ENCODE assay signal across 1 cellular context in the genomic region with DNA sequence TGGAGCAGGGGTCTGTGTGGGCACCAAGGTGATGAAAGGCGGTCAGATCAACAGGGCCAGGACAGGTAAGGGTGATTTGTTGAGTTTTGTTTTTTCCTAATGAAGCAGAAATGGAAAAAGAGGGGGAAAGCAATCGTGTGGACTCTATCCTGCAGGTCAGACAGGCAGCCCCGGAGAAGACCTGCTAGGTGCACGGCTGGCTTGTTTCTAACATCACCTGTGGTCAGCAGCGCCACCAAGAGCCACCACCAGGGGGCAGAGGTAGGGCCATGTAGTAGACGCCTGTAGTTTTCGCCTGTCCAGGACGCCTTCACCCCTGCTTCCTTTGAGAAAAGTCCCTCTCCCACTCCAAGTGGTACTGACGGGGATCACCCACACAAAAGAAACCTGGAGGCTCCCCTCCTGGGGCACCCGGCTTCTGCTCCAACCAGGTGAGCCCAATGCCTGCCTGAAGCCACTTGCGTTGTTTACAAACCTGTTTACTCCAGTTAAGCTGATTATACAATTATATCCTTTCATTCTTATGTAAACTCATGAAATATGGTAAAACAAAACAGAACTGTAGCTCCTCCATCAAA.
A peak's percentile ranks its signal among the peaks of the same experiment; 100 is the strongest.
TF ChIP-seq lines count a peak whose summit lies in the region.

No MANE protein-coding gene starts in this region.

TF ChIP-seq in HepG2, 621 proteins besides CTCF, POLR2A, EP300 and RAD21 (continued from another document and continues in another):
- TF ChIP-seq ZNF850 (CRISPR knock-in tag; conservative IDR thresholded peaks at IDR 0.05) (no peak), ATF7 (IDR thresholded peaks at IDR 0.05) (no peak), ATF7 (CRISPR knock-in tag; IDR thresholded peaks at IDR 0.05) (no peak), SMC3 (IDR thresholded peaks at IDR 0.05; ENCODE audit: low read length) (peak; percentile 95), ZNF282 (IDR thresholded peaks at IDR 0.05; ENCODE audit: partially characterized antibody) (no peak), MTA1 (CRISPR knock-in tag; IDR thresholded peaks at IDR 0.05; ENCODE audit: borderline replicate concordance) (no peak), ARID4A (CRISPR knock-in tag; IDR thresholded peaks at IDR 0.05; ENCODE audit: borderline replicate concordance) (peak; percentile 36; the same call in 1 of the 2 replicates), NFE2 (CRISPR knock-in tag; IDR thresholded peaks at IDR 0.05) (no peak), SCMH1 (CRISPR knock-in tag; IDR thresholded peaks at IDR 0.05; ENCODE audit: borderline replicate concordance) (no peak), IRF1 (CRISPR knock-in tag; IDR thresholded peaks at IDR 0.05; ENCODE audit: low read depth) (no peak), ZNF543 (CRISPR knock-in tag; IDR thresholded peaks at IDR 0.05) (no peak), ZBTB1 (CRISPR knock-in tag; IDR thresholded peaks at IDR 0.05; ENCODE audit: borderline replicate concordance) (no peak), ZBTB7A (CRISPR knock-in tag; IDR thresholded peaks at IDR 0.05) (no peak), GTF3A (CRISPR knock-in tag; conservative IDR thresholded peaks at IDR 0.05) (no peak), HHEX (CRISPR knock-in tag; IDR thresholded peaks at IDR 0.05) (no peak), ZSCAN21 (CRISPR knock-in tag; IDR thresholded peaks at IDR 0.05; ENCODE audit: borderline replicate concordance) (no peak), JUNB (CRISPR knock-in tag; IDR thresholded peaks at IDR 0.05; ENCODE audit: borderline replicate concordance) (no peak), ZBTB8A (CRISPR knock-in tag; IDR thresholded peaks at IDR 0.05; ENCODE audit: borderline replicate concordance, low read depth) (no peak), NR3C1 (CRISPR knock-in tag; IDR thresholded peaks at IDR 0.05) (no peak), AGO1 (IDR thresholded peaks at IDR 0.05; ENCODE audit: low read depth, low read length, poor library complexity, severe bottlenecking) (no peak), MTERF4 (CRISPR knock-in tag; IDR thresholded peaks at IDR 0.05) (no peak), E2F5 (CRISPR knock-in tag; conservative IDR thresholded peaks at IDR 0.05) (no peak), MYC (CRISPR knock-in tag; IDR thresholded peaks at IDR 0.05; ENCODE audit: borderline replicate concordance) (no peak), SKI (IDR thresholded peaks at IDR 0.05; ENCODE audit: partially characterized antibody) (peak; percentile 15), ZMAT3 (CRISPR knock-in tag; conservative IDR thresholded peaks at IDR 0.05) (no peak), JDP2 (CRISPR knock-in tag; IDR thresholded peaks at IDR 0.05; ENCODE audit: borderline replicate concordance) (no peak), EEA1 (CRISPR knock-in tag; IDR thresholded peaks at IDR 0.05; ENCODE audit: borderline replicate concordance) (no peak), MYPOP (CRISPR knock-in tag; IDR thresholded peaks at IDR 0.05) (no peak), ZNF547 (CRISPR knock-in tag; IDR thresholded peaks at IDR 0.05) (0 out of 2 replicates have a peak, but pooled peaks have one; percentile 48), ZNF235 (CRISPR knock-in tag; IDR thresholded peaks at IDR 0.05; ENCODE audit: borderline replicate concordance) (no peak), ZBTB38 (CRISPR knock-in tag; IDR thresholded peaks at IDR 0.05) (no peak), LBX2 (CRISPR knock-in tag; IDR thresholded peaks at IDR 0.05; ENCODE audit: borderline replicate concordance) (no peak), SRSF4 (IDR thresholded peaks at IDR 0.05; ENCODE audit: low read depth, low read length, poor library complexity, severe bottlenecking) (no peak), NFRKB (IDR thresholded peaks at IDR 0.05) (no peak), DPF2 (CRISPR knock-in tag; IDR thresholded peaks at IDR 0.05; ENCODE audit: borderline replicate concordance, low read depth) (no peak), MAF1 (CRISPR knock-in tag; IDR thresholded peaks at IDR 0.05; ENCODE audit: borderline replicate concordance) (no peak), ERF (CRISPR knock-in tag; IDR thresholded peaks at IDR 0.05) (peak; percentile 81; the same call in 1 of the 2 replicates), ATRX (CRISPR knock-in tag; IDR thresholded peaks at IDR 0.05; ENCODE audit: borderline replicate concordance) (no peak), YY1 (IDR thresholded peaks at IDR 0.05; ENCODE audit: insufficient read depth, insufficient replicate concordance, low read depth, low read length) (peak; percentile 33), ARNT2 (CRISPR knock-in tag; IDR thresholded peaks at IDR 0.05; ENCODE audit: low read depth) (0 out of 2 replicates have a peak, but pooled peaks have one; percentile 41), PAX8 (CRISPR knock-in tag; IDR thresholded peaks at IDR 0.05; ENCODE audit: borderline replicate concordance) (no peak), GPBP1L1 (CRISPR knock-in tag; IDR thresholded peaks at IDR 0.05) (no peak), HDAC2 (CRISPR knock-in tag; IDR thresholded peaks at IDR 0.05) (0 out of 2 replicates have a peak, but pooled peaks have one; percentile 44), MEIS1 (CRISPR knock-in tag; IDR thresholded peaks at IDR 0.05; ENCODE audit: borderline replicate concordance) (0 out of 2 replicates have a peak, but pooled peaks have one; percentile 46), ZNF652 (CRISPR knock-in tag; IDR thresholded peaks at IDR 0.05; ENCODE audit: borderline replicate concordance, low read depth) (no peak), FOSL1 (CRISPR knock-in tag; IDR thresholded peaks at IDR 0.05; ENCODE audit: borderline replicate concordance) (no peak), HMGA1 (CRISPR knock-in tag; conservative IDR thresholded peaks at IDR 0.05) (no peak), ZNF746 (CRISPR knock-in tag; IDR thresholded peaks at IDR 0.05) (0 out of 2 replicates have a peak, but pooled peaks have one; percentile 44), ZNF256 (CRISPR knock-in tag; conservative IDR thresholded peaks at IDR 0.05) (no peak)
- TF ChIP-seq, protein P1, sequence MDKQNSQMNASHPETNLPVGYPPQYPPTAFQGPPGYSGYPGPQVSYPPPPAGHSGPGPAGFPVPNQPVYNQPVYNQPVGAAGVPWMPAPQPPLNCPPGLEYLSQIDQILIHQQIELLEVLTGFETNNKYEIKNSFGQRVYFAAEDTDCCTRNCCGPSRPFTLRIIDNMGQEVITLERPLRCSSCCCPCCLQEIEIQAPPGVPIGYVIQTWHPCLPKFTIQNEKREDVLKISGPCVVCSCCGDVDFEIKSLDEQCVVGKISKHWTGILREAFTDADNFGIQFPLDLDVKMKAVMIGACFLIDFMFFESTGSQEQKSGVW (CRISPR knock-in tag; IDR thresholded peaks at IDR 0.05; ENCODE audit: borderline replicate concordance), result no peak
- TF ChIP-seq, protein P2, sequence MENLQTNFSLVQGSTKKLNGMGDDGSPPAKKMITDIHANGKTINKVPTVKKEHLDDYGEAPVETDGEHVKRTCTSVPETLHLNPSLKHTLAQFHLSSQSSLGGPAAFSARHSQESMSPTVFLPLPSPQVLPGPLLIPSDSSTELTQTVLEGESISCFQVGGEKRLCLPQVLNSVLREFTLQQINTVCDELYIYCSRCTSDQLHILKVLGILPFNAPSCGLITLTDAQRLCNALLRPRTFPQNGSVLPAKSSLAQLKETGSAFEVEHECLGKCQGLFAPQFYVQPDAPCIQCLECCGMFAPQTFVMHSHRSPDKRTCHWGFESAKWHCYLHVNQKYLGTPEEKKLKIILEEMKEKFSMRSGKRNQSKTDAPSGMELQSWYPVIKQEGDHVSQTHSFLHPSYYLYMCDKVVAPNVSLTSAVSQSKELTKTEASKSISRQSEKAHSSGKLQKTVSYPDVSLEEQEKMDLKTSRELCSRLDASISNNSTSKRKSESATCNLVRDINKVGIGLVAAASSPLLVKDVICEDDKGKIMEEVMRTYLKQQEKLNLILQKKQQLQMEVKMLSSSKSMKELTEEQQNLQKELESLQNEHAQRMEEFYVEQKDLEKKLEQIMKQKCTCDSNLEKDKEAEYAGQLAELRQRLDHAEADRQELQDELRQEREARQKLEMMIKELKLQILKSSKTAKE (CRISPR knock-in tag; IDR thresholded peaks at IDR 0.05; ENCODE audit: borderline replicate concordance), result no peak
- TF ChIP-seq, protein P3, sequence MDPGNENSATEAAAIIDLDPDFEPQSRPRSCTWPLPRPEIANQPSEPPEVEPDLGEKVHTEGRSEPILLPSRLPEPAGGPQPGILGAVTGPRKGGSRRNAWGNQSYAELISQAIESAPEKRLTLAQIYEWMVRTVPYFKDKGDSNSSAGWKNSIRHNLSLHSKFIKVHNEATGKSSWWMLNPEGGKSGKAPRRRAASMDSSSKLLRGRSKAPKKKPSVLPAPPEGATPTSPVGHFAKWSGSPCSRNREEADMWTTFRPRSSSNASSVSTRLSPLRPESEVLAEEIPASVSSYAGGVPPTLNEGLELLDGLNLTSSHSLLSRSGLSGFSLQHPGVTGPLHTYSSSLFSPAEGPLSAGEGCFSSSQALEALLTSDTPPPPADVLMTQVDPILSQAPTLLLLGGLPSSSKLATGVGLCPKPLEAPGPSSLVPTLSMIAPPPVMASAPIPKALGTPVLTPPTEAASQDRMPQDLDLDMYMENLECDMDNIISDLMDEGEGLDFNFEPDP (CRISPR knock-in tag; conservative IDR thresholded peaks at IDR 0.05), result no peak
